In genomic region chr16:65624696-65625095, GRCh38 we compare ENCODE assay signal across 18 cellular contexts.
DNase-seq lines count a peak whose midpoint lies in the region; ATAC-seq and TF ChIP-seq lines count a peak whose summit lies in the region.
"Had no signal": no experiment of that assay in that cellular context is flagged by ENCODE, and none has a peak within 500 bp of the region (broad histone marks: within the 10 kb centered on the region; RNA-seq: fewer than 3 reads in every experiment).

No MANE protein-coding gene starts in this region.

- H3K4me3 ChIP-seq in adipocyte (ENCODE audit: low read length) = no peak overlapping the region
- H3K4me3 ChIP-seq in fibroblast of pulmonary artery (replicated peaks; ENCODE audit: low read depth, low read length) = no peak overlapping the region
- H3K4me3 ChIP-seq in breast epithelium = no peak overlapping the region
- H3K4me3 ChIP-seq: MG63, SJSA1 had no signal

- H3K4me1 ChIP-seq in adipocyte (ENCODE audit: control insufficient read depth, insufficient read depth, low read length) = no peaks in the 10 kb centered on the region
- no peaks in the 10 kb centered on the region for H3K4me1 ChIP-seq in breast epithelium
- H3K4me1 ChIP-seq: SJSA1 had no signal

- H3K9ac ChIP-seq in adipocyte (ENCODE audit: low read length) = no peak overlapping the region

- H3K27ac ChIP-seq in breast epithelium = no peak overlapping the region
- H3K27ac ChIP-seq: RWPE1, SJSA1 had no signal

- TF ChIP-seq POLR2A in breast epithelium (IDR thresholded peaks at IDR 0.05) = no peak

- H3K27me3 ChIP-seq in adipocyte (replicated peaks; ENCODE audit: control insufficient read depth, insufficient read depth, low read length) = peaks cover 1% of the 10 kb centered on the region
- no peaks in the 10 kb centered on the region for H3K27me3 ChIP-seq in breast epithelium
- H3K27me3 ChIP-seq: MG63, SJSA1 had no signal

- ATAC-seq in HG03354 (IDR thresholded peaks at IDR 0.05; ENCODE audit: poor library complexity, severe bottlenecking, unreplicated experiment) = no peak

- H3K36me3 ChIP-seq in adipocyte (ENCODE audit: control insufficient read depth, insufficient read depth, low read length, severe bottlenecking) (no peaks in the 10 kb centered on the region), breast epithelium (no peaks in the 10 kb centered on the region)
- H3K36me3 ChIP-seq: MG63, SJSA1 had no signal

- H3K9me3 ChIP-seq in adipocyte (ENCODE audit: control insufficient read depth, low read length) = no peaks in the 10 kb centered on the region
- H3K9me3 ChIP-seq in breast epithelium = no peaks in the 10 kb centered on the region
- H3K9me3 ChIP-seq: MG63, SJSA1 had no signal

- DNase-seq in AG08395 (ENCODE audit: low spot score) (peak; percentile 9), GM04503 (ENCODE audit: low read depth) (peak; percentile 25), adipocyte (ENCODE audit: low read depth) (peak; percentile 85), fibroblast of pulmonary artery (ENCODE audit: low read depth) (peak; percentile 20), breast epithelium (ENCODE audit: low spot score in 2 of 2) (no peak), GM03348 (ENCODE audit: low spot score) (no peak), NCI-H1048 (lab: John Stamatoyannopoulos, UW) (no peak)
- DNase-seq: 8988T, DMS 273 treated with DMSO at 0.1 percent for 48 hours, MG63, NCI-H1105 treated with DMSO at 0.1 percent for 48 hours, NCI-H187 treated with DMSO at 0.1 percent for 48 hours, NCI-H2171, NCI-H446 treated with DMSO at 0.1 percent for 48 hours, NCI-H774 had no signal

- TF ChIP-seq CTCF in fibroblast of pulmonary artery (IDR thresholded peaks at IDR 0.05; ENCODE audit: low read length, missing control alignments) (no peak), breast epithelium (IDR thresholded peaks at IDR 0.05) (no peak)

- intact Hi-C loops in breast epithelium (cut with DNase I; ENCODE audit: low total_unique reads) = no loop called here

Comparison
In these comparisons a context has a peak if more than half of its experiments do, and no peak if none do; other contexts are left out.
1. DNase-seq: peak in AG08395 (single experiment), GM04503 (single experiment), adipocyte (single experiment) and fibroblast of pulmonary artery (single experiment); none in breast epithelium (0 of 2), GM03348 (single experiment) and NCI-H1048 (single experiment).